Comparison of ENCODE assay signal across 8 cellular contexts in the genomic region with DNA sequence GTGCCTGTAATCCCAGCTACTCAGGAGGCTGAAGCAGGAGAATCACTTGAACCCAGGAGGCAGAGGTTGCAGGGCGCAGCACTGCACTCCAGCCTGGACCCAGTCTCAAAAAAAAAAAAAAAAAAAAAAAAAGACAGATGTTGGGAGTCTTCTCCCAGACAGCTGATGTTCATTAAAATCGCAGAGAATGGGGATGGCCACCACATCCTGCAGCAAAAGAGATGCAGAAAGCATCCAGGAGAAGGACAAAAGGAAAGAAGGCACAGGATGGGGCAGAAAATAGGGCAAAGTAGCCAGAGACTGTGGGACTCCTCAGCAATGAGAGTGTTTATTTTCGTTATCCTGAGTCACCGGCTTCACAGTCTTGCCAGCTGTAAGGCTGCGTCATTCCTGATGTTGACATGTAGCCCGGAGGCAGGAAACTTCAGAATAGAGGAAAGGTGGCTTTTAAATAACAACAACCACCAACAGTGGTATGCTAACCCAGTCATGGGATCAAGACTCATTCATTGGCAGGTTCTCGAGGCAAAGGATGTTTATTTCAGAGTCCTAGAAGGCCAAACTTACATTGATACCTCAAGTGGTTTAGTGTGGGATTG.
A peak's percentile ranks its signal among the peaks of the same experiment; 100 is the strongest.
DNase-seq lines count a peak whose midpoint lies in the region; ATAC-seq and TF ChIP-seq lines count a peak whose summit lies in the region.

No MANE protein-coding gene starts in this region.

- peak; percentile 96 for DNase-seq in AG08395 (ENCODE audit: low spot score)
- DNase-seq in NT2/D1 (ENCODE audit: low read depth, low spot score) = peak; percentile 95
- DNase-seq in esophagus muscularis mucosa (ENCODE audit: extremely low spot score) = peak; percentile 93
- peak; percentile 69 for DNase-seq in mucosa of gallbladder (ENCODE audit: low spot score)
- no peak for DNase-seq in NCI-H748 (lab: John Stamatoyannopoulos, UW; ENCODE audit: unreplicated experiment)
- no peak for DNase-seq in CD8-positive, alpha-beta T cell
- DNase-seq in stimulated activated CD4-positive, alpha-beta T cell treated with anti-CD3 and anti-CD28 coated beads, Interleukin-2, amount 100 ng/mL, for 48 hours = no peak

- H3K27me3 ChIP-seq in NT2/D1 (ENCODE audit: insufficient read depth, insufficient read length) (no peaks in the 10 kb centered on the region), esophagus muscularis mucosa (no peaks in the 10 kb centered on the region)
- no peaks in the 10 kb centered on the region for H3K27me3 ChIP-seq in CD8-positive, alpha-beta T cell (ENCODE audit: insufficient read depth, low read length)

- H3K36me3 ChIP-seq in NT2/D1 (ENCODE audit: insufficient read depth, insufficient read length, low read length) (no peaks in the 10 kb centered on the region), esophagus muscularis mucosa (no peaks in the 10 kb centered on the region)
- H3K36me3 ChIP-seq in CD8-positive, alpha-beta T cell (ENCODE audit: insufficient read depth, low read length) = no peaks in the 10 kb centered on the region

- WGBS in esophagus muscularis mucosa = 27% methylated on average over 7 of the region's 7 CpGs

- no peak overlapping the region for H3K4me3 Mint-ChIP-seq in CD8-positive, alpha-beta T cell

- peaks cover 8% of the 10 kb centered on the region for H3K4me1 ChIP-seq in NT2/D1 (ENCODE audit: insufficient read depth, insufficient read length)
- H3K4me1 ChIP-seq in esophagus muscularis mucosa = peaks cover 20 to 43% (median 41%) of the 10 kb centered on the region in 4 donors
- no peaks in the 10 kb centered on the region for H3K4me1 ChIP-seq in CD8-positive, alpha-beta T cell (ENCODE audit: insufficient read depth, low read length)

- POLR2A ChIA-PET in CD8-positive, alpha-beta T cell (lab: Charles Lee) = interaction anchor here (1.0 kb wide), 1 partner anchor 12 kb away, joined by 3 read pairs; no protein-coding TSS in a partner anchor

- H3K4me1 Mint-ChIP-seq in CD8-positive, alpha-beta T cell (ENCODE audit: low read depth) = no peaks in the 10 kb centered on the region

- no peaks in the 10 kb centered on the region for H3K36me3 Mint-ChIP-seq in CD8-positive, alpha-beta T cell

- peak overlapping the region; percentile 76 to 84 (median 79) for H3K27ac ChIP-seq in esophagus muscularis mucosa (replicated peaks in 1 of 4)
- no peak overlapping the region for H3K27ac ChIP-seq in CD8-positive, alpha-beta T cell (ENCODE audit: low read depth, low read length)

- H3K9me3 ChIP-seq in NT2/D1 (ENCODE audit: insufficient read depth, low read length) (peaks cover 5% of the 10 kb centered on the region; the same call in 1 of the 2 replicates), esophagus muscularis mucosa (no peaks in the 10 kb centered on the region)
- H3K9me3 ChIP-seq in CD8-positive, alpha-beta T cell (ENCODE audit: low read length) = no peaks in the 10 kb centered on the region

- intact Hi-C loops in esophagus muscularis mucosa (cut with DNase I) = no loop called here
- intact Hi-C loops in CD8-positive, alpha-beta T cell (cut with DNase I, micrococcal nuclease) = no loop called here

- H3K9ac ChIP-seq in NT2/D1 (ENCODE audit: insufficient read length, low read depth) = no peak overlapping the region

- TF ChIP-seq POLR2A in esophagus muscularis mucosa (IDR thresholded peaks at IDR 0.05; ENCODE audit: low read depth) = no peak

- H3K4me3 ChIP-seq in NT2/D1 (ENCODE audit: insufficient read length, low read depth) (no peak overlapping the region), esophagus muscularis mucosa (no peak overlapping the region)
- no peak overlapping the region for H3K4me3 ChIP-seq in CD8-positive, alpha-beta T cell (ENCODE audit: low read depth, low read length)

- CTCF ChIA-PET in CD8-positive, alpha-beta T cell (lab: Charles Lee) = no interaction called here

- peaks cover 6% of the 10 kb centered on the region for H3K9me3 Mint-ChIP-seq in CD8-positive, alpha-beta T cell

- no peak for TF ChIP-seq CTCF in esophagus muscularis mucosa (IDR thresholded peaks at IDR 0.05)
- no peak for TF ChIP-seq CTCF in CD8-positive, alpha-beta T cell (IDR thresholded peaks at IDR 0.05)

- ATAC-seq in CD8-positive, alpha-beta T cell = no peak
- no peak for ATAC-seq in GM21786 (IDR thresholded peaks at IDR 0.05; ENCODE audit: unreplicated experiment)

- H3K27me3 Mint-ChIP-seq in CD8-positive, alpha-beta T cell (ENCODE audit: low read depth) = peaks cover 9% of the 10 kb centered on the region

- no peak overlapping the region for H3K27ac Mint-ChIP-seq in CD8-positive, alpha-beta T cell

- TF ChIP-seq EP300 in esophagus muscularis mucosa (IDR thresholded peaks at IDR 0.05) = peak; percentile 75

Comparison
In these comparisons a context has a peak if more than half of its experiments do, and no peak if none do; other contexts are left out.
1. DNase-seq: peak in AG08395 (single experiment), NT2/D1 (single experiment), esophagus muscularis mucosa (single experiment) and mucosa of gallbladder (single experiment); none in NCI-H748 (single experiment), CD8-positive, alpha-beta T cell (0 of 7) and stimulated activated CD4-positive, alpha-beta T cell treated with anti-CD3 and anti-CD28 coated beads, Interleukin-2, amount 100 ng/mL, for 48 hours (0 of 2).